Comparison of ENCODE assay signal across 8 cellular contexts in genomic region chr6:37653933-37654565, GRCh38. TPM values are rescaled to one million over a fixed set of nuclear protein-coding genes. Genes with fewer than 3 reads are reported as not detected.
DNase-seq lines count a peak whose midpoint lies in the region; ATAC-seq, FAIRE-seq and TF ChIP-seq lines count a peak whose summit lies in the region.

No MANE protein-coding gene starts in this region.

- no peak overlapping the region for H3K27ac ChIP-seq in keratinocyte (ENCODE audit: control insufficient read depth, insufficient read depth, low read length)

- dilution Hi-C loops in keratinocyte (cut with MboI; ENCODE audit: extremely low pct_ligation_motif_present, low sequenced_read_pairs), result no loop called here

- no peak overlapping the region for H3K9ac ChIP-seq in keratinocyte (ENCODE audit: control insufficient read depth, extremely low read depth, insufficient read depth, low read length)

- peaks cover 2% of the 10 kb centered on the region for H3K27me3 ChIP-seq in keratinocyte (ENCODE audit: control insufficient read depth, extremely low read depth, insufficient read depth, low read length)

- peaks cover 16% of the 10 kb centered on the region for H3K4me1 ChIP-seq in keratinocyte (ENCODE audit: control insufficient read depth, extremely low read depth, insufficient read depth, low read length)

- no peaks in the 10 kb centered on the region for H3K36me3 ChIP-seq in keratinocyte (ENCODE audit: control insufficient read depth in 2 of 2, extremely low read depth in 1 of 2, insufficient read depth in 2 of 2, low read length in 2 of 2)

- H3K9me1 ChIP-seq in keratinocyte (ENCODE audit: control insufficient read depth, extremely low read depth, insufficient read depth, low read length), result no peaks in the 10 kb centered on the region

- H3K9me3 Mint-ChIP-seq in activated T-cell treated with anti-CD3 and anti-CD28 coated beads, Interleukin-2, amount 50 U/mL, for 24 hours, result peaks cover 6% of the 10 kb centered on the region
- H3K9me3 Mint-ChIP-seq in stimulated activated naive B cell treated with anti-CD40 and anti-IgM and Interleukin-4, amounts not matched to agents 10 μg/mL and 1 μg/mL and 100 μg/mL, for 72 hours, result peaks cover 5 to 6% of the 10 kb centered on the region in 2 donors

- no peak overlapping the region for H2AFZ ChIP-seq in keratinocyte (ENCODE audit: control insufficient read depth, low read length)

- H3K79me2 ChIP-seq in keratinocyte (ENCODE audit: control insufficient read depth, insufficient read depth, low read length), result no peaks in the 10 kb centered on the region

- TF ChIP-seq CTCF in keratinocyte (optimal IDR thresholded peaks at IDR 0.05 in 1 of 3, IDR thresholded peaks at IDR 0.05 in 1 of 3, conservative IDR thresholded peaks at IDR 0.05 in 1 of 3; ENCODE audit: extremely low read depth in 1 of 3, insufficient read depth in 2 of 3, low read length in 3 of 3), result peak; percentile 67 to 94 (median 72)

- no peaks in the 10 kb centered on the region for H4K20me1 ChIP-seq in keratinocyte (ENCODE audit: control insufficient read depth, extremely low read depth, insufficient read depth, low read length)

- H3K36me3 Mint-ChIP-seq in activated T-cell treated with anti-CD3 and anti-CD28 coated beads, Interleukin-2, amount 50 U/mL, for 24 hours (ENCODE audit: low read depth), result peaks cover 17% of the 10 kb centered on the region
- H3K36me3 Mint-ChIP-seq in stimulated activated naive B cell treated with anti-CD40 and anti-IgM and Interleukin-4, amounts not matched to agents 10 μg/mL and 1 μg/mL and 100 μg/mL, for 72 hours, result peaks cover 31 to 62% of the 10 kb centered on the region in 2 donors

- H3K9me3 ChIP-seq in keratinocyte (ENCODE audit: control insufficient read depth, low read depth, low read length), result peaks cover 4% of the 10 kb centered on the region

- peak; percentile 34 to 59 for ATAC-seq in stimulated activated naive B cell treated with anti-CD40 and anti-IgM and Interleukin-4, amounts not matched to agents 10 μg/mL and 1 μg/mL and 100 μg/mL, for 72 hours (replicated peaks)
- ATAC-seq in HG02610 (IDR thresholded peaks at IDR 0.05; ENCODE audit: unreplicated experiment), result no peak

- peak; percentile 72 for DNase-seq in activated effector memory CD4-positive, alpha-beta T cell treated with anti-CD3 and anti-CD28 coated beads, Interleukin-2, amount 50 U/mL, for 16 hours
- no peak for DNase-seq in activated effector memory CD4-positive, alpha-beta T cell treated with Interleukin-2 at 50 U/mL for 16 hours
- peak; percentile 72 for DNase-seq in NCI-H82 (lab: John Stamatoyannopoulos, UW)
- DNase-seq in activated T-cell treated with anti-CD3 and anti-CD28 coated beads, Interleukin-2, amount 50 U/mL, for 24 hours, result peak; percentile 68
- peak; percentile 45 for DNase-seq in keratinocyte (ENCODE audit: low read depth, low spot score)
- DNase-seq in stimulated activated naive B cell treated with anti-CD40 and anti-IgM and Interleukin-4, amounts not matched to agents 10 μg/mL and 1 μg/mL and 100 μg/mL, for 72 hours, result peak; percentile 37
- DNase-seq in NCI-H524 treated with DMSO at 0.1 percent for 48 hours (lab: John Stamatoyannopoulos, UW), result no peak

- H3K4me2 ChIP-seq in keratinocyte (ENCODE audit: control insufficient read depth, extremely low read depth, insufficient read depth, low read depth, low read length), result no peak overlapping the region

- peak overlapping the region; percentile 18 for H3K27ac Mint-ChIP-seq in activated T-cell treated with anti-CD3 and anti-CD28 coated beads, Interleukin-2, amount 50 U/mL, for 24 hours
- H3K27ac Mint-ChIP-seq in stimulated activated naive B cell treated with anti-CD40 and anti-IgM and Interleukin-4, amounts not matched to agents 10 μg/mL and 1 μg/mL and 100 μg/mL, for 72 hours, result peak overlapping the region; percentile 67

- no peak overlapping the region for H3K4me3 ChIP-seq in keratinocyte (ENCODE audit: control insufficient read depth in 2 of 3, extremely low read depth in 1 of 3, insufficient read depth in 2 of 3, low read depth in 1 of 3, low read length in 3 of 3)

- no peak overlapping the region for H3K4me3 Mint-ChIP-seq in activated T-cell treated with anti-CD3 and anti-CD28 coated beads, Interleukin-2, amount 50 U/mL, for 24 hours
- no peak overlapping the region for H3K4me3 Mint-ChIP-seq in stimulated activated naive B cell treated with anti-CD40 and anti-IgM and Interleukin-4, amounts not matched to agents 10 μg/mL and 1 μg/mL and 100 μg/mL, for 72 hours

- no peaks in the 10 kb centered on the region for H3K27me3 Mint-ChIP-seq in activated T-cell treated with anti-CD3 and anti-CD28 coated beads, Interleukin-2, amount 50 U/mL, for 24 hours
- peaks cover 25 to 35% of the 10 kb centered on the region in 2 donors for H3K27me3 Mint-ChIP-seq in stimulated activated naive B cell treated with anti-CD40 and anti-IgM and Interleukin-4, amounts not matched to agents 10 μg/mL and 1 μg/mL and 100 μg/mL, for 72 hours

- peaks cover 12% of the 10 kb centered on the region for H3K4me1 Mint-ChIP-seq in activated T-cell treated with anti-CD3 and anti-CD28 coated beads, Interleukin-2, amount 50 U/mL, for 24 hours (ENCODE audit: low read depth)
- peaks cover 6 to 8% of the 10 kb centered on the region in 2 donors for H3K4me1 Mint-ChIP-seq in stimulated activated naive B cell treated with anti-CD40 and anti-IgM and Interleukin-4, amounts not matched to agents 10 μg/mL and 1 μg/mL and 100 μg/mL, for 72 hours

- FAIRE-seq in keratinocyte (lab: Jason Lieb, UNC), result peak; percentile 72

RNA-seq across cellular contexts. Expression of gene MDGA1, which starts 43.6 kb away (rescaled TPM):
- 0.26 to 1.0 TPM (median 0.32 TPM) in 3 replicates for polyA plus RNA-seq in keratinocyte
- 0.29 TPM for polyA plus RNA-seq in keratinocyte (2011; ENCODE audit: low read depth)
- polyA plus RNA-seq in keratinocyte (2011; cell fraction: cytosol; rRNA removed), result 0.11 and 0.23 TPM in 2 replicates
- polyA plus RNA-seq in keratinocyte (2011; cell fraction: nucleus; rRNA removed), result 2.3 and 2.4 TPM in 2 replicates
- 0.38 and 0.77 TPM in 2 replicates for polyA plus RNA-seq in keratinocyte (2012; ENCODE audit: low replicate concordance)
- polyA minus RNA-seq in keratinocyte, result 0.26 to 5.0 TPM (median 4.2 TPM) in 3 replicates
- polyA minus RNA-seq in keratinocyte (2011; cell fraction: cytosol; rRNA and poly(A)+ RNA removed), result 0.19 TPM
- 0.84 and 1.6 TPM in 2 replicates for polyA minus RNA-seq in keratinocyte (2011; cell fraction: nucleus; rRNA and poly(A)+ RNA removed)

Comparison
In these comparisons a context has a peak if more than half of its experiments do, and no peak if none do; other contexts are left out.
1. DNase-seq: peak in activated effector memory CD4-positive, alpha-beta T cell treated with anti-CD3 and anti-CD28 coated beads, Interleukin-2, amount 50 U/mL, for 16 hours (single experiment), NCI-H82 (single experiment), activated T-cell treated with anti-CD3 and anti-CD28 coated beads, Interleukin-2, amount 50 U/mL, for 24 hours (single experiment), keratinocyte (single experiment) and stimulated activated naive B cell treated with anti-CD40 and anti-IgM and Interleukin-4, amounts not matched to agents 10 μg/mL and 1 μg/mL and 100 μg/mL, for 72 hours (single experiment); none in activated effector memory CD4-positive, alpha-beta T cell treated with Interleukin-2 at 50 U/mL for 16 hours (single experiment) and NCI-H524 treated with DMSO at 0.1 percent for 48 hours (single experiment).